8 cellular contexts compared by ENCODE assay signal in genomic region chr16:25110392-25110947, GRCh38. TPM values are rescaled to one million over a fixed set of nuclear protein-coding genes. Genes with fewer than 3 reads are reported as not detected.
A peak's percentile ranks its signal among the peaks of the same experiment; 100 is the strongest.
DNase-seq lines count a peak whose midpoint lies in the region; ATAC-seq and TF ChIP-seq lines count a peak whose summit lies in the region.

No MANE protein-coding gene starts in this region.

- H3K4me3 Mint-ChIP-seq in stimulated activated memory B cell treated with anti-CD40 and anti-IgM and Interleukin-4, amounts not matched to agents 10 μg/mL and 1 μg/mL and 100 μg/mL, for 72 hours = peak overlapping the region; percentile 96

- POLR2A ChIA-PET in AG04450 (lab: Yijun Ruan, JAX) = interaction anchor here (0.5 to 2.2 kb wide), 5 partner anchors 11 to 62 kb away, joined by 3 to 11 read pairs (median 7); no protein-coding TSS in a partner anchor

- peak overlapping the region; percentile 83 for H3K27ac Mint-ChIP-seq in stimulated activated memory B cell treated with anti-CD40 and anti-IgM and Interleukin-4, amounts not matched to agents 10 μg/mL and 1 μg/mL and 100 μg/mL, for 72 hours

- no peaks in the 10 kb centered on the region for H3K9me3 Mint-ChIP-seq in stimulated activated memory B cell treated with anti-CD40 and anti-IgM and Interleukin-4, amounts not matched to agents 10 μg/mL and 1 μg/mL and 100 μg/mL, for 72 hours

- H3K4me1 Mint-ChIP-seq in stimulated activated memory B cell treated with anti-CD40 and anti-IgM and Interleukin-4, amounts not matched to agents 10 μg/mL and 1 μg/mL and 100 μg/mL, for 72 hours = peaks cover 62% of the 10 kb centered on the region

- no peak for DNase-seq in AG04450 (ENCODE audit: low read depth, low spot score)
- DNase-seq in HT1080 (ENCODE audit: low read depth) = peak; percentile 19
- peak; percentile 49 to 51 for DNase-seq in activated T-cell treated with anti-CD3 and anti-CD28 coated beads, Interleukin-2, amount 50 U/mL, for 48 hours
- no peak for DNase-seq in kidney tubule cell (ENCODE audit: low spot score)

- no peak for TF ChIP-seq CTCF in AG04450 (IDR thresholded peaks at IDR 0.05; ENCODE audit: low read depth, low read length)

- peak overlapping the region; percentile 78 for H3K4me3 ChIP-seq in AG04450 (ENCODE audit: low read depth, low read length)
- H3K4me3 ChIP-seq in iPS-18c (ENCODE audit: insufficient read depth, low read depth, low read length) = peak overlapping the region; percentile 79

- H3K27me3 ChIP-seq in AG04450 (ENCODE audit: control insufficient read depth, insufficient read depth, low read length) = no peaks in the 10 kb centered on the region

- H3K27ac ChIP-seq in AG04450 (ENCODE audit: low read depth, low read length) = peak overlapping the region; percentile 73

- CTCF ChIA-PET in AG04450 (lab: Charles Lee) = interaction anchor here (1.0 to 2.8 kb wide), 4 partner anchors 16 to 115 kb away, joined by 3 to 9 read pairs (median 4); no protein-coding TSS in a partner anchor

- no peaks in the 10 kb centered on the region for H3K27me3 Mint-ChIP-seq in stimulated activated memory B cell treated with anti-CD40 and anti-IgM and Interleukin-4, amounts not matched to agents 10 μg/mL and 1 μg/mL and 100 μg/mL, for 72 hours

- ATAC-seq in stimulated activated memory B cell treated with anti-CD40 and anti-IgM and Interleukin-4, amounts not matched to agents 10 μg/mL and 1 μg/mL and 100 μg/mL, for 72 hours = no peak
- ATAC-seq in HG02571 (IDR thresholded peaks at IDR 0.05; ENCODE audit: unreplicated experiment) = no peak
- no peak for ATAC-seq in GM18511 (IDR thresholded peaks at IDR 0.05; ENCODE audit: unreplicated experiment)

- H3K9me3 ChIP-seq in AG04450 (ENCODE audit: control insufficient read depth, insufficient read depth, low read length) = peaks cover 3% of the 10 kb centered on the region; the same call in 1 of the 2 replicates
- no peaks in the 10 kb centered on the region for H3K9me3 ChIP-seq in iPS-18c (ENCODE audit: control insufficient read depth, insufficient read depth, low read length)

- peaks cover 14% of the 10 kb centered on the region for H3K36me3 Mint-ChIP-seq in stimulated activated memory B cell treated with anti-CD40 and anti-IgM and Interleukin-4, amounts not matched to agents 10 μg/mL and 1 μg/mL and 100 μg/mL, for 72 hours

RNA-seq across cellular contexts. Expression of gene LCMT1, which starts 1.1 kb away (rescaled TPM):
- 41.7 and 46.9 TPM in 2 replicates for polyA plus RNA-seq in AG04450 (2011; rRNA removed)
- polyA minus RNA-seq in AG04450 (2011; rRNA and poly(A)+ RNA removed) = 46.0 and 46.7 TPM in 2 replicates
- total RNA-seq in HT1080 (2014; rRNA removed; shearing (Covaris generic)) = 25.2 and 37.6 TPM in 2 replicates
- polyA plus RNA-seq in HT1080 (2015; cell fraction: cytosol; rRNA removed) = 30.0 and 44.1 TPM in 2 replicates
- polyA plus RNA-seq in HT1080 (2015; cell fraction: nucleus; rRNA removed) = 18.8 and 23.7 TPM in 2 replicates

Comparison
In these comparisons a context has a peak if more than half of its experiments do, and no peak if none do; other contexts are left out.
1. DNase-seq: peak in HT1080 (single experiment) and activated T-cell treated with anti-CD3 and anti-CD28 coated beads, Interleukin-2, amount 50 U/mL, for 48 hours (2 of 2); none in AG04450 (single experiment) and kidney tubule cell (single experiment).